ENCODE assay signal across 12 cellular contexts in genomic region chr4:183823394-183823793, GRCh38.
A peak's percentile ranks its signal among the peaks of the same experiment; 100 is the strongest.
DNase-seq lines count a peak whose midpoint lies in the region; ATAC-seq, FAIRE-seq and TF ChIP-seq lines count a peak whose summit lies in the region.
"Had no signal": no experiment of that assay in that cellular context is flagged by ENCODE, and none has a peak within 500 bp of the region (broad histone marks: within the 10 kb centered on the region; RNA-seq: fewer than 3 reads in every experiment).

No MANE protein-coding gene starts in this region.

- H3K27ac ChIP-seq in CD8-positive, alpha-beta memory T cell (ENCODE audit: low read depth, low read length) = no peak overlapping the region

- no peak overlapping the region for H3K27ac Mint-ChIP-seq in CD14-positive monocyte
- H3K27ac Mint-ChIP-seq in CD8-positive, alpha-beta memory T cell = no peak overlapping the region
- H3K27ac Mint-ChIP-seq: WTC11 had no signal

- H3K4me3 Mint-ChIP-seq in CD14-positive monocyte = no peak overlapping the region
- H3K4me3 Mint-ChIP-seq in CD8-positive, alpha-beta memory T cell = no peak overlapping the region
- H3K4me3 Mint-ChIP-seq: WTC11 had no signal

- CTCF ChIA-PET in CD8-positive, alpha-beta memory T cell (lab: Charles Lee) = no interaction called here

- H3K9me3 Mint-ChIP-seq in CD14-positive monocyte = peaks cover 0 to 2% (median 0%) of the 10 kb centered on the region in 7 donors
- H3K9me3 Mint-ChIP-seq in CD8-positive, alpha-beta memory T cell = no peaks in the 10 kb centered on the region

- H3K4me3 ChIP-seq in bronchial epithelial cell (ENCODE audit: low read depth, low read length) = no peak overlapping the region
- no peak overlapping the region for H3K4me3 ChIP-seq in CD8-positive, alpha-beta memory T cell (ENCODE audit: low read length)

- H3K4me1 Mint-ChIP-seq in CD14-positive monocyte = peaks cover 6% of the 10 kb centered on the region
- peaks cover 5 to 6% (median 6%) of the 10 kb centered on the region in 3 donors for H3K4me1 Mint-ChIP-seq in CD8-positive, alpha-beta memory T cell

- intact Hi-C loops in Right ventricle myocardium inferior (cut with DNase I) = no loop called here
- intact Hi-C loops in cardiac septum (cut with DNase I) = no loop called here
- intact Hi-C loops in CD14-positive monocyte (cut with micrococcal nuclease) = no loop called here

- peaks cover 0 to 2% (median 2%) of the 10 kb centered on the region in 3 donors for H3K27me3 Mint-ChIP-seq in CD14-positive monocyte (ENCODE audit: low read depth in 3 of 3)
- peaks cover 9 to 10% of the 10 kb centered on the region in 2 donors for H3K27me3 Mint-ChIP-seq in CD8-positive, alpha-beta memory T cell
- H3K27me3 Mint-ChIP-seq: progenitor cell of endocrine pancreas had no signal

- no peaks in the 10 kb centered on the region for H3K4me1 ChIP-seq in CD8-positive, alpha-beta memory T cell (ENCODE audit: insufficient read depth, low read length)

- POLR2A ChIA-PET in CD8-positive, alpha-beta memory T cell (lab: Charles Lee) = no interaction called here

- FAIRE-seq in bronchial epithelial cell (lab: Jason Lieb, UNC) = no peak
- FAIRE-seq: A204.1 had no signal

- H3K36me3 Mint-ChIP-seq in CD14-positive monocyte = no peaks in the 10 kb centered on the region
- H3K36me3 Mint-ChIP-seq in CD8-positive, alpha-beta memory T cell = no peaks in the 10 kb centered on the region

- no peaks in the 10 kb centered on the region for H3K27me3 ChIP-seq in bronchial epithelial cell (ENCODE audit: control insufficient read depth, insufficient read depth, low read length)
- no peaks in the 10 kb centered on the region for H3K27me3 ChIP-seq in CD8-positive, alpha-beta memory T cell (ENCODE audit: insufficient read depth, low read length, poor library complexity, severe bottlenecking)

- peak; percentile 89 for ATAC-seq in Right ventricle myocardium inferior
- ATAC-seq: WTC11 had no signal

- DNase-seq in Right ventricle myocardium inferior (ENCODE audit: missing footprints) = no peak
- no peak for DNase-seq in cardiac septum (ENCODE audit: low spot score)
- DNase-seq in bronchial epithelial cell (ENCODE audit: low read depth) = peak; percentile 61
- DNase-seq in islet precursor cell = peak; percentile 98
- no peak for DNase-seq in CD14-positive monocyte (ENCODE audit: low spot score)
- DNase-seq in CD8-positive, alpha-beta memory T cell = no peak
- DNase-seq in NCI-H526 treated with DMSO at 0.1 percent for 48 hours (lab: John Stamatoyannopoulos, UW) = no peak
- DNase-seq in HPDE6-E6E7 (ENCODE audit: extremely low spot score) = no peak
- DNase-seq: NCI-H1092 treated with DMSO at 0.1 percent for 48 hours had no signal

- H3K9me3 ChIP-seq in CD8-positive, alpha-beta memory T cell (ENCODE audit: low read length) = no peaks in the 10 kb centered on the region

- TF ChIP-seq CTCF in bronchial epithelial cell (IDR thresholded peaks at IDR 0.05; ENCODE audit: insufficient read depth, low read length, severe bottlenecking) (no peak), CD14-positive monocyte (IDR thresholded peaks at IDR 0.05) (no peak)

- H3K36me3 ChIP-seq in bronchial epithelial cell (ENCODE audit: control insufficient read depth, insufficient read depth, low read length) = no peaks in the 10 kb centered on the region
- H3K36me3 ChIP-seq in CD8-positive, alpha-beta memory T cell (ENCODE audit: insufficient read depth, low read length) = no peaks in the 10 kb centered on the region

Comparison
In these comparisons a context has a peak if more than half of its experiments do, and no peak if none do; other contexts are left out.
1. DNase-seq: peak in bronchial epithelial cell (single experiment) and islet precursor cell (single experiment); none in Right ventricle myocardium inferior (single experiment), cardiac septum (single experiment), CD14-positive monocyte (single experiment), CD8-positive, alpha-beta memory T cell (0 of 5), NCI-H526 treated with DMSO at 0.1 percent for 48 hours (single experiment) and HPDE6-E6E7 (single experiment).